9 cellular contexts compared by ENCODE assay signal in genomic region chr3:173584093-173584833, GRCh38.
A peak's percentile ranks its signal among the peaks of the same experiment; 100 is the strongest.
DNase-seq lines count a peak whose midpoint lies in the region; ATAC-seq, FAIRE-seq and TF ChIP-seq lines count a peak whose summit lies in the region.
"Had no signal": no experiment of that assay in that cellular context is flagged by ENCODE, and none has a peak within 500 bp of the region (broad histone marks: within the 10 kb centered on the region; RNA-seq: fewer than 3 reads in every experiment).

No MANE protein-coding gene starts in this region.

- no peak overlapping the region for H2BK120ac ChIP-seq in H1 (replicated peaks; ENCODE audit: low read depth, low read length)

- no peak overlapping the region for H2BK12ac ChIP-seq in H1 (ENCODE audit: low read depth, low read length)

- H3K79me1 ChIP-seq in H1 (ENCODE audit: low read depth, low read length), result no peaks in the 10 kb centered on the region

- no peak overlapping the region for H4K5ac ChIP-seq in H1 (ENCODE audit: insufficient read length, low read depth, low read length)

- no peak overlapping the region for H3K18ac ChIP-seq in H1 (ENCODE audit: extremely low read depth, low read length)

- H2AFZ ChIP-seq in ACC112 (ENCODE audit: low read length, unreplicated experiment) (peak overlapping the region; percentile 94), H1 (ENCODE audit: low read length) (peak overlapping the region; percentile 94)

- no peak overlapping the region for H4K91ac ChIP-seq in H1 (replicated peaks; ENCODE audit: insufficient read length, low read length)

- peak overlapping the region; percentile 84 for H3K4me3 ChIP-seq in ACC112 (ENCODE audit: low read depth, low read length)
- H3K4me3 ChIP-seq in H1 (ENCODE audit: extremely low read depth in 1 of 4, insufficient read depth in 2 of 4, low read depth in 3 of 4, low read length in 4 of 4), result peak overlapping the region; percentile 60 to 78 (median 68)

- H3K9ac ChIP-seq in H1 (replicated peaks in 1 of 4; ENCODE audit: extremely low read depth in 1 of 4, low read depth in 3 of 4, low read length in 3 of 4), result peak overlapping the region in 3 of 4 experiments; percentile 15 to 63 (median 52); a peak in 3 of 7 replicates

- TF ChIP-seq CTCF in H1 (IDR thresholded peaks at IDR 0.05; ENCODE audit: control extremely low read depth in 1 of 3, insufficient read depth in 1 of 3, low read depth in 1 of 3, low read length in 3 of 3), result peak in 2 of 3 experiments; percentile 46 to 58; a peak in 2 of 4 replicates

- H4K20me1 ChIP-seq in H1 (replicated peaks in 1 of 2; ENCODE audit: control insufficient read depth in 1 of 2, insufficient read depth in 2 of 2, low read length in 2 of 2), result no peaks in the 10 kb centered on the region

- TF ChIP-seq POLR2A in H1 (IDR thresholded peaks at IDR 0.05; ENCODE audit: control extremely low read depth in 1 of 2, low read depth in 2 of 2, low read length in 2 of 2), result no peak

- H3K4me2 ChIP-seq in H1 (ENCODE audit: insufficient read depth in 1 of 2, low read depth in 2 of 2, low read length in 2 of 2), result peak overlapping the region; percentile 86 to 97

- no peak overlapping the region for H3K27ac ChIP-seq in ACC112 (ENCODE audit: low read depth, low read length)
- no peak overlapping the region for H3K27ac ChIP-seq in H1 (ENCODE audit: low read depth, low read length)

- H3K4ac ChIP-seq in H1 (replicated peaks; ENCODE audit: insufficient read length, low read depth, low read length), result no peak overlapping the region

- H3K79me2 ChIP-seq in ACC112 (ENCODE audit: control insufficient read depth, insufficient read depth, low read length, unreplicated experiment) (no peaks in the 10 kb centered on the region), H1 (ENCODE audit: control insufficient read depth in 1 of 2, insufficient read depth in 2 of 2, low read length in 2 of 2) (no peaks in the 10 kb centered on the region)

- FAIRE-seq in H1 (lab: Jason Lieb, UNC), result no peak

- no peaks in the 10 kb centered on the region for H3K36me3 ChIP-seq in ACC112 (ENCODE audit: insufficient read depth, low read length)
- H3K36me3 ChIP-seq in H1 (ENCODE audit: control insufficient read depth in 2 of 4, insufficient read depth in 4 of 4, low read length in 3 of 4), result no peaks in the 10 kb centered on the region

- no peak overlapping the region for H2AK5ac ChIP-seq in H1 (ENCODE audit: low read depth, low read length)

- H2BK15ac ChIP-seq in H1 (ENCODE audit: low read length), result no peak overlapping the region

- H3K27me3 ChIP-seq in ACC112 (ENCODE audit: insufficient read depth, low read length) (0 out of 2 replicates have a peak, but pooled peaks cover 12% of the 10 kb centered on the region), H1 (replicated peaks in 1 of 4; ENCODE audit: control insufficient read depth in 3 of 4, extremely low read depth in 1 of 4, insufficient read depth in 3 of 4, low read length in 3 of 4) (no peaks in the 10 kb centered on the region; a peak in 1 of 7 replicates)

- WGBS in H1 (ENCODE audit: extremely low coverage in 1 of 2, insufficient coverage in 1 of 2, insufficient read length in 1 of 2, insufficient replicate concordance in 2 of 2, low coverage in 1 of 2, low lambda C conversion rate in 2 of 2, missing lambda C conversion rate in 1 of 2), 2 experiments, result 9% methylated on average over 14 of the region's 16 CpGs; no CpG with 5 or more reads in 1 of the 2 experiments

- DNase-seq in NCI-H460 (ENCODE audit: extremely low read depth, low read depth) (peak; percentile 6), H1 (ENCODE audit: low read depth in 1 of 2, low spot score in 2 of 2) (peak in 1 of 2 experiments; percentile 76), medulla oblongata (ENCODE audit: extremely low spot score) (peak; percentile 60), DMS153 (lab: John Stamatoyannopoulos, UW) (no peak)
- DNase-seq in stimulated activated CD4-positive, alpha-beta T cell treated with anti-CD3 and anti-CD28 coated beads, Interleukin-1b, Interleukin-23, amount 100 ng/mL, for 48 hours, result no peak
- DNase-seq: naive B cell had no signal

- H3K23me2 ChIP-seq in H1 (ENCODE audit: low read depth, low read length), result peaks cover 12% of the 10 kb centered on the region

- TF ChIP-seq EP300 in H1 (IDR thresholded peaks at IDR 0.05; ENCODE audit: borderline replicate concordance in 1 of 2, low read depth in 2 of 2, low read length in 2 of 2), result no peak

- peak; percentile 59 for ATAC-seq in GM18868 (IDR thresholded peaks at IDR 0.05; ENCODE audit: unreplicated experiment)
- no peak for ATAC-seq in GM21390 (IDR thresholded peaks at IDR 0.05; ENCODE audit: unreplicated experiment)

- H3K14ac ChIP-seq in H1 (ENCODE audit: insufficient read length), result no peak overlapping the region

- CTCF ChIA-PET in H1 (lab: Charles Lee; ENCODE audit: partially characterized antibody), result interaction anchor here (0.6 to 1.2 kb wide), 13 partner anchors 8 to 758 kb away, joined by 3 to 5 read pairs (median 3); no protein-coding TSS in a partner anchor

- no peaks in the 10 kb centered on the region for H3K9me3 ChIP-seq in H1 (ENCODE audit: insufficient read depth in 2 of 2, low read depth in 1 of 2, low read length in 1 of 2)

- H3K56ac ChIP-seq in H1 (replicated peaks; ENCODE audit: insufficient read length, low read depth, low read length), result no peak overlapping the region

- H3K23ac ChIP-seq in H1 (ENCODE audit: insufficient read length), result no peak overlapping the region

- no peak overlapping the region for H4K8ac ChIP-seq in H1 (ENCODE audit: extremely low read depth, insufficient read depth, low read length)

- no peak overlapping the region for H2BK20ac ChIP-seq in H1 (ENCODE audit: low read length)

- no peak overlapping the region for H2BK5ac ChIP-seq in H1 (ENCODE audit: low read depth, low read length)

- H3K4me1 ChIP-seq in ACC112 (ENCODE audit: control insufficient read depth, insufficient read depth, low read length, unreplicated experiment) (no peaks in the 10 kb centered on the region), H1 (replicated peaks in 1 of 4; ENCODE audit: control insufficient read depth in 3 of 4, insufficient read depth in 4 of 4, low read length in 3 of 4) (peaks cover 0 to 5% (median 1%) of the 10 kb centered on the region in 4 experiments; a peak in 3 of 7 replicates)

- TF ChIP-seq RAD21 in H1 (IDR thresholded peaks at IDR 0.05 in 1 of 2, conservative IDR thresholded peaks at IDR 0.05 in 1 of 2; ENCODE audit: low read depth in 2 of 2, low read length in 2 of 2), result peak; percentile 74 to 79

- POLR2A ChIA-PET in H1 (lab: Charles Lee; ENCODE audit: partially characterized antibody), result interaction anchor here (0.6 to 0.7 kb wide), 3 partner anchors 20 to 267 kb away, joined by 3 to 4 read pairs (median 3); partner anchors contain the start of gene NLGN1

TF ChIP-seq in H1, 55 proteins besides CTCF, POLR2A, EP300 and RAD21:
- TF ChIP-seq KDM4A (IDR thresholded peaks at IDR 0.05; ENCODE audit: low read depth, low read length, severe bottlenecking), result no peak
- TF ChIP-seq BCL11A (IDR thresholded peaks at IDR 0.05; ENCODE audit: low read depth in 2 of 2, low read length in 2 of 2), result no peak
- no peak for TF ChIP-seq HDAC6 (IDR thresholded peaks at IDR 0.05; ENCODE audit: low read depth, low read length)
- no peak for TF ChIP-seq CBX8 (IDR thresholded peaks at IDR 0.05; ENCODE audit: borderline replicate concordance, low read depth, low read length)
- no peak for TF ChIP-seq ZNF274 (IDR thresholded peaks at IDR 0.05; ENCODE audit: borderline replicate concordance, extremely low read depth, low read length)
- TF ChIP-seq POLR2AphosphoS5 (IDR thresholded peaks at IDR 0.05; ENCODE audit: low read depth, low read length), result no peak
- TF ChIP-seq PHF8 (conservative IDR thresholded peaks at IDR 0.05; ENCODE audit: low read depth, low read length), result no peak
- no peak for TF ChIP-seq TBP (IDR thresholded peaks at IDR 0.05; ENCODE audit: low read depth, low read length)
- TF ChIP-seq EZH2 (IDR thresholded peaks at IDR 0.05; ENCODE audit: low read depth, low read length, severe bottlenecking), result no peak
- no peak for TF ChIP-seq SIRT6 (IDR thresholded peaks at IDR 0.05; ENCODE audit: low read length)
- no peak for TF ChIP-seq ATF2 (IDR thresholded peaks at IDR 0.05; ENCODE audit: low read length)
- TF ChIP-seq ATF3 (IDR thresholded peaks at IDR 0.05; ENCODE audit: insufficient read depth, low read depth, low read length), result no peak
- TF ChIP-seq BRCA1 (IDR thresholded peaks at IDR 0.05; ENCODE audit: low read depth, low read length), result no peak
- TF ChIP-seq E2F6 (IDR thresholded peaks at IDR 0.05), result no peak
- TF ChIP-seq JUN (IDR thresholded peaks at IDR 0.05; ENCODE audit: low read depth, low read length), result no peak

Comparison
In these comparisons a context has a peak if more than half of its experiments do, and no peak if none do; other contexts are left out.
1. DNase-seq: peak in NCI-H460 (single experiment) and medulla oblongata (single experiment); none in stimulated activated CD4-positive, alpha-beta T cell treated with anti-CD3 and anti-CD28 coated beads, Interleukin-1b, Interleukin-23, amount 100 ng/mL, for 48 hours (single experiment) and DMS153 (single experiment).